In genomic region chr6:105917038-105917695, GRCh38 we compare ENCODE assay signal across 26 cellular contexts.
"Had no signal": no experiment of that assay in that cellular context is flagged by ENCODE, and none has a peak within 500 bp of the region (broad histone marks: within the 10 kb centered on the region; RNA-seq: fewer than 3 reads in every experiment).

No MANE protein-coding gene starts in this region.

- H3K4me1 ChIP-seq: left lung, parathyroid adenoma, right lobe of liver, upper lobe of left lung had no signal

- ATAC-seq: activated CD8-positive, alpha-beta T cell treated with anti-CD3 and anti-CD28 coated beads, Interleukin-2, amount 10 ng/mL, durations not matched to agents 7 days and 5 days; activated naive CD8-positive, alpha-beta T cell treated with anti-CD3 and anti-CD28 coated beads, Interleukin-2, amount 50 U/mL, for 24 hours; left lung; right lobe of liver; stimulated activated memory B cell treated with anti-CD40 and anti-IgM and Interleukin-4, amounts not matched to agents 10 μg/mL and 1 μg/mL and 100 μg/mL, for 72 hours had no signal

- H3K27me3 ChIP-seq: cardiac muscle cell, left lung, neutrophil, right lobe of liver, upper lobe of left lung had no signal

- H3K36me3 ChIP-seq: cardiac muscle cell, left lung, neutrophil, right lobe of liver, thoracic aorta, upper lobe of left lung, WERI-Rb-1 had no signal

- H3K4me3 ChIP-seq: cardiac muscle cell, left lung, right lobe of liver, thoracic aorta, upper lobe of left lung had no signal

- H3K27ac ChIP-seq: cardiac muscle cell, left lung, neutrophil, parathyroid adenoma, right lobe of liver, thoracic aorta, upper lobe of left lung, WERI-Rb-1 had no signal

- DNase-seq: activated CD4-positive, alpha-beta T cell treated with anti-CD3 and anti-CD28 coated beads, Interleukin-2, amount 50 U/mL, for 1 hour; activated CD4-positive, CD25-positive, alpha-beta regulatory T cell treated with anti-CD3 and anti-CD28 coated beads, Interleukin-2, amount 50 U/mL, for 72 hours; activated CD8-positive, alpha-beta T cell treated with anti-CD3 and anti-CD28 coated beads, Interleukin-2, amount 10 ng/mL, durations not matched to agents 7 days and 5 days; activated gamma-delta T cell; activated naive CD4-positive, alpha-beta T cell treated with anti-CD3 and anti-CD28 coated beads, Interleukin-2, amount 50 U/mL, for 16 hours; activated naive CD8-positive, alpha-beta T cell treated with anti-CD3 and anti-CD28 coated beads, Interleukin-2, amount 50 U/mL, for 24 hours; effector CD8-positive, alpha-beta T cell; erythroblast; head of caudate nucleus; kidney; left lung; mammary epithelial cell; midbrain; right lobe of liver; small intestine; stimulated activated CD4-positive, alpha-beta T cell treated with anti-CD3 and anti-CD28 coated beads, Interleukin-15, amount 100 ng/mL, for 24 hours; T-helper 1 cell; upper lobe of left lung; WERI-Rb-1 had no signal

- H3K9me3 ChIP-seq: left lung, neutrophil, right lobe of liver, thoracic aorta, upper lobe of left lung had no signal

- FAIRE-seq: frontal cortex, kidney, small intestine, TTC549 had no signal
